ENCODE assay signal across 9 cellular contexts in genomic region chr11:128904872-128905344, GRCh38. TPM values are rescaled to one million over a fixed set of nuclear protein-coding genes. Genes with fewer than 3 reads are reported as not detected.
DNase-seq lines count a peak whose midpoint lies in the region; ATAC-seq and TF ChIP-seq lines count a peak whose summit lies in the region.
"Had no signal": no experiment of that assay in that cellular context is flagged by ENCODE, and none has a peak within 500 bp of the region (broad histone marks: within the 10 kb centered on the region; RNA-seq: fewer than 3 reads in every experiment).

No MANE protein-coding gene starts in this region.

- H3K9me3 Mint-ChIP-seq in naive thymus-derived CD4-positive, alpha-beta T cell, result no peaks in the 10 kb centered on the region

- H3K4me1 ChIP-seq in duodenal mucosa (ENCODE audit: control insufficient read depth in 1 of 2, insufficient read depth in 2 of 2, low read length in 2 of 2), result peaks cover 18% of the 10 kb centered on the region in 2 donors
- H3K4me1 ChIP-seq in naive thymus-derived CD4-positive, alpha-beta T cell (ENCODE audit: control insufficient read depth in 2 of 2, insufficient read depth in 2 of 2, low read length in 2 of 2), result peaks cover 0 to 3% of the 10 kb centered on the region in 2 donors

- peak overlapping the region; percentile 66 to 70 for H3K4me3 ChIP-seq in duodenal mucosa (ENCODE audit: low read depth in 1 of 2, low read length in 2 of 2)
- H3K4me3 ChIP-seq in naive thymus-derived CD4-positive, alpha-beta T cell (ENCODE audit: low read length), result peak overlapping the region; percentile 62

- peak overlapping the region; percentile 32 to 86 (median 72) for H3K4me3 Mint-ChIP-seq in naive thymus-derived CD4-positive, alpha-beta T cell

- H3K36me3 Mint-ChIP-seq in naive thymus-derived CD4-positive, alpha-beta T cell, result no peaks in the 10 kb centered on the region

- no peak overlapping the region for H3K27ac ChIP-seq in duodenal mucosa (ENCODE audit: low read depth, low read length)
- H3K27ac ChIP-seq in naive thymus-derived CD4-positive, alpha-beta T cell (ENCODE audit: low read depth, low read length), result no peak overlapping the region
- H3K27ac ChIP-seq: 22Rv1 had no signal

- DNase-seq in DMS 273 (lab: John Stamatoyannopoulos, UW; ENCODE audit: unreplicated experiment), result peak; percentile 47
- DNase-seq in DMS 273 treated with DMSO at 0.1 percent for 48 hours (lab: John Stamatoyannopoulos, UW), result no peak
- peak; percentile 61 for DNase-seq in HEK293T (ENCODE audit: extremely low spot score)
- DNase-seq in NCI-H69 (lab: John Stamatoyannopoulos, UW), result peak; percentile 86
- no peak for DNase-seq in naive thymus-derived CD4-positive, alpha-beta T cell
- no peak for DNase-seq in stimulated activated CD8-positive, alpha-beta memory T cell treated with anti-CD3 and anti-CD28 coated beads, Interleukin-4, amount 100 ng/mL, for 48 hours
- DNase-seq in SHP77 treated with DMSO at 0.1 percent for 48 hours (lab: John Stamatoyannopoulos, UW), result no peak

- H3K27me3 ChIP-seq in duodenal mucosa (ENCODE audit: control insufficient read depth in 1 of 2, insufficient read depth in 2 of 2, low read length in 2 of 2), result peaks cover 0 to 12% of the 10 kb centered on the region in 2 donors
- H3K27me3 ChIP-seq in naive thymus-derived CD4-positive, alpha-beta T cell (ENCODE audit: control insufficient read depth in 2 of 2, insufficient read depth in 2 of 2, low read length in 2 of 2), result peaks cover 4 to 5% of the 10 kb centered on the region in 2 donors

- H3K36me3 ChIP-seq in duodenal mucosa (ENCODE audit: control insufficient read depth in 1 of 2, insufficient read depth in 2 of 2, low read length in 2 of 2), result no peaks in the 10 kb centered on the region
- no peaks in the 10 kb centered on the region for H3K36me3 ChIP-seq in naive thymus-derived CD4-positive, alpha-beta T cell (ENCODE audit: control insufficient read depth in 2 of 3, insufficient read depth in 3 of 3, low read length in 3 of 3)

- POLR2A ChIA-PET in HEK293T (lab: Yijun Ruan, JAX), result interaction anchor here (1.1 kb wide), 1 partner anchor 58 kb away, joined by 3 read pairs; no protein-coding TSS in a partner anchor
- POLR2A ChIA-PET in naive thymus-derived CD4-positive, alpha-beta T cell (lab: Charles Lee), result interaction anchor here (0.9 kb wide), 1 partner anchor 21 kb away, joined by 4 read pairs; no protein-coding TSS in a partner anchor

- intact Hi-C loops in naive thymus-derived CD4-positive, alpha-beta T cell (cut with micrococcal nuclease), result loop anchor here in 1 of 2 donors (5.0 kb wide), 3 partner anchors 733 to 868 kb away; no protein-coding TSS in a partner anchor

- ATAC-seq in naive thymus-derived CD4-positive, alpha-beta T cell, result peak; percentile 33

- H3K4me1 Mint-ChIP-seq in naive thymus-derived CD4-positive, alpha-beta T cell, result peaks cover 7 to 24% (median 11%) of the 10 kb centered on the region in 7 donors

- peaks cover 8 to 81% (median 22%) of the 10 kb centered on the region in 5 donors for H3K27me3 Mint-ChIP-seq in naive thymus-derived CD4-positive, alpha-beta T cell

- peak overlapping the region in 1 of 9 donors; percentile 57 for H3K27ac Mint-ChIP-seq in naive thymus-derived CD4-positive, alpha-beta T cell

- H3K9ac ChIP-seq in duodenal mucosa (ENCODE audit: low read depth in 1 of 2, low read length in 2 of 2), result peak overlapping the region in 1 of 2 donors; percentile 26

- CTCF ChIA-PET in HEK293T (lab: Yijun Ruan, JAX), result interaction anchor here (1.2 kb wide), 1 partner anchor 27 kb away, joined by 3 read pairs; no protein-coding TSS in a partner anchor
- CTCF ChIA-PET in naive thymus-derived CD4-positive, alpha-beta T cell (lab: Charles Lee), result interaction anchor here (0.6 to 0.9 kb wide), 2 partner anchors 24 to 54 kb away, joined by 3 read pairs; no protein-coding TSS in a partner anchor

- no peaks in the 10 kb centered on the region for H3K9me3 ChIP-seq in duodenal mucosa (ENCODE audit: control insufficient read depth in 1 of 2, low read length in 2 of 2)
- H3K9me3 ChIP-seq in naive thymus-derived CD4-positive, alpha-beta T cell (ENCODE audit: control insufficient read depth in 2 of 3, low read length in 3 of 3), result no peaks in the 10 kb centered on the region

TF ChIP-seq in HEK293T, 16 proteins besides CTCF, POLR2A, EP300 and RAD21:
- TF ChIP-seq FOXK2 (IDR thresholded peaks at IDR 0.05) (no peak), ARNT (IDR thresholded peaks at IDR 0.05) (no peak), CTBP1 (IDR thresholded peaks at IDR 0.05; ENCODE audit: borderline replicate concordance) (no peak), PKNOX1 (IDR thresholded peaks at IDR 0.05) (peak; percentile 49)

RNA-seq across cellular contexts. Expression of gene KCNJ5, which starts 13.8 kb away (rescaled TPM):
- under 1 TPM in 3 of 5 experiments, not detected in 2; 0.11 to 0.24 (median 0.17) TPM for total RNA-seq in naive thymus-derived CD4-positive, alpha-beta T cell
- not detected for polyA plus RNA-seq in naive thymus-derived CD4-positive, alpha-beta T cell

RNA-seq across cellular contexts. Expression of gene TP53AIP1, which starts 37.8 kb away (rescaled TPM):
- total RNA-seq in naive thymus-derived CD4-positive, alpha-beta T cell, result not detected
- not detected for polyA plus RNA-seq in naive thymus-derived CD4-positive, alpha-beta T cell

RNA-seq across cellular contexts. Expression of gene KCNJ1, which starts 37.8 kb away (rescaled TPM):
- not detected for total RNA-seq in naive thymus-derived CD4-positive, alpha-beta T cell
- under 1 TPM; 0.12 to 0.22 TPM for polyA plus RNA-seq in naive thymus-derived CD4-positive, alpha-beta T cell

Comparison
In these comparisons a context has a peak if more than half of its experiments do, and no peak if none do; other contexts are left out.
1. DNase-seq: peak in DMS 273 (single experiment), HEK293T (single experiment) and NCI-H69 (single experiment); none in DMS 273 treated with DMSO at 0.1 percent for 48 hours (single experiment), naive thymus-derived CD4-positive, alpha-beta T cell (0 of 9), stimulated activated CD8-positive, alpha-beta memory T cell treated with anti-CD3 and anti-CD28 coated beads, Interleukin-4, amount 100 ng/mL, for 48 hours (single experiment) and SHP77 treated with DMSO at 0.1 percent for 48 hours (single experiment).